27 cellular contexts compared by ENCODE assay signal in the genomic region with DNA sequence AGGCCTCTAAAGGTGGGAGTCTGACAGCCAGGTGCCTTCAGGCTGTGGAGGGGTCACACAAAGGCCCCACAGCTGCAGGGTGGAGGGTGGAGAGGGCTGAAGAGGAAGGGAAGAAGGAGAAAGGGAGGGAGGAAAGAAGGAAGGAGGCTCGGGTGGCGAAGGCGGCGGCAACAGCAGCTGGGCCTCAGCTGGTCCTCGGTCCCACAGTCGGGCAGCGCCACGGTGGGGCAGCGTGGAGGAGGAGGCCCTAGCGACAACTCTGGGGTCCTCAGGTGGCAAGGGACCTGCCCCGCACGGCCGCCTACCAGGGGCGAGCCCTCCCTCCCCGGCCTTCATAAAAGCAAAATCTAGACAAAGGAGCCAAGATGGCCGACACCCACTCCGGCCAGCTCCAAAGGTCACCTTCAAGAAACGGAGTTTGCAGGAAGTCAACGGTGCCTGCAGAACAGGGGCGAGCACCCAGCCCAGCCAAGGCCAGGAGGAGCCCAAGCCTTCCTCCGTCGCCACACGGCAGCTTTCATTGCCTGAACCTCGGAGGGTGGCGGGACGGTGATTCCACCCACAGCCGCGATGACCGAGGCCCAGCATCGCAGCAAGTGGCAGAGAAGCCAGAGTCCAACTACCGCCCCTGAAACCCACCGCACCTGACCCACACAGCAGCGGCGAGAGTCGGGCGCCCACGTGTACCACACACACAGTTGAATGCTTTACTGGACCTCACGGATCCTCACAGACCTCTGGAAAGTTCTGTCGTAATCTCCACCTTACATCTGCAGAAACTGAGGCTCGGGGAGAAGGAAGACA.
A peak's percentile ranks its signal among the peaks of the same experiment; 100 is the strongest.
DNase-seq lines count a peak whose midpoint lies in the region; ATAC-seq, FAIRE-seq and TF ChIP-seq lines count a peak whose summit lies in the region.
"Had no signal": no experiment of that assay in that cellular context is flagged by ENCODE, and none has a peak within 500 bp of the region (broad histone marks: within the 10 kb centered on the region; RNA-seq: fewer than 3 reads in every experiment).

No MANE protein-coding gene starts in this region.

- H3K9me2 ChIP-seq in GM23338 (ENCODE audit: insufficient read depth): no peaks in the 10 kb centered on the region

- H3K9me3 ChIP-seq in body of pancreas (no peaks in the 10 kb centered on the region), liver (ENCODE audit: control insufficient read depth in 4 of 4, low read length in 3 of 4) (no peaks in the 10 kb centered on the region), small intestine (ENCODE audit: control insufficient read depth, low read depth) (no peaks in the 10 kb centered on the region)
- H3K9me3 ChIP-seq: HAP-1, left ventricle myocardium inferior had no signal

- peaks cover 2% of the 10 kb centered on the region; the same call in 1 of the 3 replicates for H3K36me3 Mint-ChIP-seq in GM23338 (ENCODE audit: low read depth)
- no peaks in the 10 kb centered on the region for H3K36me3 Mint-ChIP-seq in activated T-cell treated with anti-CD3 and anti-CD28 coated beads, Interleukin-2, amount 50 U/mL, for 72 hours (ENCODE audit: insufficient read depth in 2 of 2)
- H3K36me3 Mint-ChIP-seq: CD8-positive, alpha-beta T cell; naive B cell had no signal

- DNase-seq in GM23338 (ENCODE audit: low spot score): no peak
- DNase-seq in body of pancreas: no peak
- peak; percentile 28 for DNase-seq in small intestine
- no peak for DNase-seq in activated T-cell treated with anti-CD3 and anti-CD28 coated beads, Interleukin-2, amount 50 U/mL, for 72 hours
- no peak for DNase-seq in T-helper 2 cell
- DNase-seq: activated CD4-positive, alpha-beta T cell treated with anti-CD3 and anti-CD28 coated beads for 36 hours; activated CD8-positive, alpha-beta memory T cell treated with anti-CD3 and anti-CD28 coated beads, Interleukin-2, amount 50 U/mL, for 48 hours; activated CD8-positive, alpha-beta T cell treated with anti-CD3 and anti-CD28 coated beads for 36 hours; activated naive CD4-positive, alpha-beta T cell treated with anti-CD3 and anti-CD28 coated beads, Interleukin-2, amount 50 U/mL, for 16 hours; amniotic stem cell; CD8-positive, alpha-beta T cell; DMS 273 treated with DMSO at 0.1 percent for 48 hours; EL; Kasumi-1; left ventricle myocardium inferior; naive B cell; NCI-H2081 treated with DMSO at 0.1 percent for 48 hours; NCI-H345; stimulated activated naive CD8-positive, alpha-beta T cell treated with anti-CD3 and anti-CD28 coated beads, Interleukin-15, Interleukin-2, amounts not matched to agents 100 U/mL and 50 U/mL, for 24 hours had no signal

- H3K27me3 ChIP-seq in GM23338 (ENCODE audit: insufficient read depth): no peaks in the 10 kb centered on the region
- no peaks in the 10 kb centered on the region for H3K27me3 ChIP-seq in body of pancreas
- no peaks in the 10 kb centered on the region for H3K27me3 ChIP-seq in liver (ENCODE audit: control insufficient read depth in 4 of 4, insufficient read depth in 4 of 4, low read length in 3 of 4)
- H3K27me3 ChIP-seq in small intestine (ENCODE audit: control insufficient read depth in 2 of 2, insufficient read depth in 2 of 2, low read length in 2 of 2): no peaks in the 10 kb centered on the region

- no peak overlapping the region for H3K4me2 ChIP-seq in GM23338

- no peak overlapping the region for H3K4me3 ChIP-seq in GM23338
- H3K4me3 ChIP-seq in body of pancreas: no peak overlapping the region
- no peak overlapping the region for H3K4me3 ChIP-seq in liver (ENCODE audit: low read depth in 1 of 3, low read length in 3 of 3)
- H3K4me3 ChIP-seq in small intestine (ENCODE audit: low read depth in 1 of 2, low read length in 2 of 2): no peak overlapping the region
- H3K4me3 ChIP-seq: HAP-1, left ventricle myocardium inferior, skin epidermis had no signal

- peaks cover 32% of the 10 kb centered on the region for H3K4me1 Mint-ChIP-seq in GM23338
- no peaks in the 10 kb centered on the region for H3K4me1 Mint-ChIP-seq in activated T-cell treated with anti-CD3 and anti-CD28 coated beads, Interleukin-2, amount 50 U/mL, for 72 hours (ENCODE audit: low read depth)
- H3K4me1 Mint-ChIP-seq: activated CD4-positive, alpha-beta T cell treated with anti-CD3 and anti-CD28 coated beads for 36 hours; activated T-helper 17 cell treated with anti-CD3 and anti-CD28 coated beads, Interleukin-2, amount 50 U/mL, for 72 hours had no signal

- intact Hi-C loops in body of pancreas (cut with DNase I): no loop called here

- ATAC-seq in GM23338 (no peak), body of pancreas (no peak), HG03457 (IDR thresholded peaks at IDR 0.05; ENCODE audit: unreplicated experiment) (no peak)
- no peak for ATAC-seq in activated T-cell treated with anti-CD3 and anti-CD28 coated beads, Interleukin-2, amount 50 U/mL, for 72 hours (replicated peaks in 1 of 2)
- ATAC-seq: activated CD4-positive, alpha-beta T cell treated with anti-CD3 and anti-CD28 coated beads for 36 hours; activated CD8-positive, alpha-beta T cell treated with anti-CD3 and anti-CD28 coated beads for 36 hours; activated T-helper 17 cell treated with anti-CD3 and anti-CD28 coated beads, Interleukin-2, amount 50 U/mL, for 72 hours; CD8-positive, alpha-beta T cell; stimulated activated naive CD8-positive, alpha-beta T cell treated with anti-CD3 and anti-CD28 coated beads, Interleukin-15, Interleukin-2, amounts not matched to agents 100 U/mL and 50 U/mL, for 24 hours had no signal

- H3K27ac ChIP-seq in GM23338 (ENCODE audit: low read depth) (no peak overlapping the region), body of pancreas (peak overlapping the region in 3 of 4 donors; percentile 21 to 61 (median 47)), liver (ENCODE audit: low read depth in 1 of 2, low read length in 2 of 2) (peak overlapping the region; percentile 63 to 92), small intestine (ENCODE audit: low read depth in 1 of 2, low read length in 1 of 2) (peak overlapping the region; percentile 51 to 70)
- H3K27ac ChIP-seq: HL-60, left ventricle myocardium inferior, skin epidermis had no signal

- H3K9ac ChIP-seq in liver (ENCODE audit: low read depth in 1 of 2, low read length in 2 of 2): peak overlapping the region; percentile 1 to 73

- no peak for TF ChIP-seq CTCF in GM23338 (conservative IDR thresholded peaks at IDR 0.05; ENCODE audit: low read depth in 2 of 2)
- TF ChIP-seq CTCF in body of pancreas (IDR thresholded peaks at IDR 0.05): no peak
- no peak for TF ChIP-seq CTCF in liver (IDR thresholded peaks at IDR 0.05; ENCODE audit: low read depth, low read length, missing input control)

- H3K9me3 Mint-ChIP-seq in GM23338: no peaks in the 10 kb centered on the region
- no peaks in the 10 kb centered on the region for H3K9me3 Mint-ChIP-seq in activated T-cell treated with anti-CD3 and anti-CD28 coated beads, Interleukin-2, amount 50 U/mL, for 72 hours
- H3K9me3 Mint-ChIP-seq: activated CD8-positive, alpha-beta T cell treated with anti-CD3 and anti-CD28 coated beads for 36 hours; activated T-helper 17 cell treated with anti-CD3 and anti-CD28 coated beads, Interleukin-2, amount 50 U/mL, for 72 hours; CD8-positive, alpha-beta T cell; naive B cell had no signal

- H3K36me3 ChIP-seq in GM23338 (ENCODE audit: insufficient read depth) (no peaks in the 10 kb centered on the region), body of pancreas (replicated peaks in 1 of 2; ENCODE audit: insufficient read depth in 1 of 2, low read depth in 2 of 2) (no peaks in the 10 kb centered on the region), liver (ENCODE audit: control insufficient read depth in 4 of 4, insufficient read depth in 3 of 4, low read depth in 1 of 4, low read length in 3 of 4) (no peaks in the 10 kb centered on the region), small intestine (ENCODE audit: control insufficient read depth in 2 of 2, insufficient read depth in 2 of 2, low read length in 2 of 2) (no peaks in the 10 kb centered on the region)
- H3K36me3 ChIP-seq: HAP-1, left ventricle myocardium inferior had no signal

- H3F3A ChIP-seq in GM23338 (replicated peaks; ENCODE audit: low read depth): no peaks in the 10 kb centered on the region

- WGBS in body of pancreas, 2 donors: 88 to 96% methylated on average over 26 to 40 of the region's 40 CpGs
- WGBS in liver: 93% methylated on average over 40 of the region's 40 CpGs
- WGBS in small intestine, 3 donors: 85 to 90% (median 90%) methylated on average over 35 to 40 of the region's 40 CpGs

- no peak for TF ChIP-seq RAD21 in liver (IDR thresholded peaks at IDR 0.05)

- no peak overlapping the region for H3K4me3 Mint-ChIP-seq in GM23338
- H3K4me3 Mint-ChIP-seq in activated T-cell treated with anti-CD3 and anti-CD28 coated beads, Interleukin-2, amount 50 U/mL, for 72 hours: no peak overlapping the region
- H3K4me3 Mint-ChIP-seq: activated CD4-positive, alpha-beta T cell treated with anti-CD3 and anti-CD28 coated beads for 36 hours; activated CD8-positive, alpha-beta T cell treated with anti-CD3 and anti-CD28 coated beads for 36 hours; activated T-helper 17 cell treated with anti-CD3 and anti-CD28 coated beads, Interleukin-2, amount 50 U/mL, for 72 hours; CD8-positive, alpha-beta T cell; naive B cell had no signal

- no peak for TF ChIP-seq POLR2A in body of pancreas (IDR thresholded peaks at IDR 0.05)

- H3K27ac Mint-ChIP-seq in GM23338: peak overlapping the region; percentile 84; the same call in 1 of the 2 replicates
- no peak overlapping the region for H3K27ac Mint-ChIP-seq in activated T-cell treated with anti-CD3 and anti-CD28 coated beads, Interleukin-2, amount 50 U/mL, for 72 hours
- H3K27ac Mint-ChIP-seq: activated CD4-positive, alpha-beta T cell treated with anti-CD3 and anti-CD28 coated beads for 36 hours; activated CD8-positive, alpha-beta T cell treated with anti-CD3 and anti-CD28 coated beads for 36 hours; activated T-helper 17 cell treated with anti-CD3 and anti-CD28 coated beads, Interleukin-2, amount 50 U/mL, for 72 hours; CD8-positive, alpha-beta T cell had no signal

- FAIRE-seq in small intestine (lab: Jason Lieb, UNC): no peak
- FAIRE-seq: GM18507, islet of Langerhans had no signal

- peaks cover 32% of the 10 kb centered on the region for H3K79me2 ChIP-seq in GM23338 (replicated peaks; ENCODE audit: insufficient read depth)

- no peak overlapping the region for H2AFZ ChIP-seq in GM23338

- H3K4me1 ChIP-seq in GM23338 (ENCODE audit: insufficient read depth) (no peaks in the 10 kb centered on the region), body of pancreas (peaks cover 18% of the 10 kb centered on the region), liver (ENCODE audit: control insufficient read depth in 4 of 4, insufficient read depth in 4 of 4, low read length in 3 of 4) (peaks cover 34 to 67% (median 51%) of the 10 kb centered on the region in 4 donors), small intestine (ENCODE audit: control insufficient read depth in 2 of 2, insufficient read depth in 1 of 2, low read depth in 1 of 2, low read length in 1 of 2) (peaks cover 0 to 2% of the 10 kb centered on the region in 2 donors)

- no peaks in the 10 kb centered on the region; the same call in 1 of the 2 replicates for H4K20me1 ChIP-seq in GM23338 (replicated peaks; ENCODE audit: insufficient read depth)

- H3K27me3 Mint-ChIP-seq in GM23338 (ENCODE audit: insufficient read depth, low read depth, poor library complexity): peaks cover 16% of the 10 kb centered on the region
- no peaks in the 10 kb centered on the region for H3K27me3 Mint-ChIP-seq in activated T-cell treated with anti-CD3 and anti-CD28 coated beads, Interleukin-2, amount 50 U/mL, for 72 hours (ENCODE audit: low read depth)
- H3K27me3 Mint-ChIP-seq: activated CD4-positive, alpha-beta T cell treated with anti-CD3 and anti-CD28 coated beads for 36 hours; activated CD8-positive, alpha-beta T cell treated with anti-CD3 and anti-CD28 coated beads for 36 hours; activated T-helper 17 cell treated with anti-CD3 and anti-CD28 coated beads, Interleukin-2, amount 50 U/mL, for 72 hours; naive B cell had no signal
